12 cellular contexts compared by ENCODE assay signal in the genomic region with DNA sequence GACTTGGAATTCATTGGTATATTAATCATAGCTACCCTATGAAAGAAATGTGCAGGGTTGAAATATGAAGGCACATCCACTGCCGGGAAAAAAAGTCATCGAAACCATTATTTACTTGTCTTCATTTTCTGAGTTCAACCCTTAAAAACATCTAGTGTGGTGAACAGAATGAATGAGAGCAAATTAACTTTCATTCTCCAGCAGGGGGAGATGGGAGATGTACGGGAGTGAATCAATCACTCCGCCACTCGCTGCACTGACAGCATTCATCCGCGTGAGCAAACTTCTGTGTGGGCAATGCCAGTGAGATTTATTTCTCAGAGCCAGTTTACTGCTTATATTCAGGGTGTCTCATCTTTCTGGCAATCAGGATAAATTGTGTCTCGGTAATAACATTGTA.
DNase-seq lines count a peak whose midpoint lies in the region; ATAC-seq and TF ChIP-seq lines count a peak whose summit lies in the region.
"Had no signal": no experiment of that assay in that cellular context is flagged by ENCODE, and none has a peak within 500 bp of the region (broad histone marks: within the 10 kb centered on the region; RNA-seq: fewer than 3 reads in every experiment).

No MANE protein-coding gene starts in this region.

- no peak overlapping the region for H3K4me3 ChIP-seq in suprapubic skin
- H3K4me3 ChIP-seq: ascending aorta had no signal

- no peak overlapping the region for H3K27ac ChIP-seq in C4-2B
- H3K27ac ChIP-seq in suprapubic skin, result no peak overlapping the region
- H3K27ac ChIP-seq: ascending aorta had no signal

- ATAC-seq in HG03378 (IDR thresholded peaks at IDR 0.05; ENCODE audit: unreplicated experiment) (no peak), HG03108 (IDR thresholded peaks at IDR 0.05; ENCODE audit: unreplicated experiment) (no peak)
- ATAC-seq: sciatic nerve had no signal

- TF ChIP-seq CTCF in C4-2B (conservative IDR thresholded peaks at IDR 0.05) (peak; percentile 75), suprapubic skin (IDR thresholded peaks at IDR 0.05) (no peak)

- TF ChIP-seq EP300 in suprapubic skin (IDR thresholded peaks at IDR 0.05), result no peak

- DNase-seq in HT1080 (ENCODE audit: low read depth) (peak; percentile 12), SHP77 treated with DMSO at 0.1 percent for 48 hours (lab: John Stamatoyannopoulos, UW) (peak; percentile 60), kidney glomerular epithelial cell (lab: John Stamatoyannopoulos, UW) (peak; percentile 65), suprapubic skin (ENCODE audit: low spot score in 2 of 2) (no peak)
- DNase-seq in effector CD8-positive, alpha-beta T cell (lab: John Stamatoyannopoulos, UW), result no peak
- DNase-seq: CD4-positive, alpha-beta memory T cell; NCI-H2081 treated with DMSO at 0.1 percent for 48 hours had no signal

- H3K36me3 ChIP-seq in suprapubic skin, result no peaks in the 10 kb centered on the region
- H3K36me3 ChIP-seq: ascending aorta had no signal

- TF ChIP-seq POLR2A in suprapubic skin (IDR thresholded peaks at IDR 0.05), result no peak

- H3K4me1 ChIP-seq in suprapubic skin, result no peaks in the 10 kb centered on the region
- H3K4me1 ChIP-seq: ascending aorta had no signal

- no peaks in the 10 kb centered on the region for H3K27me3 ChIP-seq in suprapubic skin
- H3K27me3 ChIP-seq: ascending aorta had no signal

- WGBS in suprapubic skin, result 54% methylated on average over 8 of the region's 8 CpGs

- no peaks in the 10 kb centered on the region for H3K9me3 ChIP-seq in suprapubic skin
- H3K9me3 ChIP-seq: ascending aorta had no signal

Comparison
In these comparisons a context has a peak if more than half of its experiments do, and no peak if none do; other contexts are left out.
1. DNase-seq: peak in HT1080 (single experiment), SHP77 treated with DMSO at 0.1 percent for 48 hours (single experiment) and kidney glomerular epithelial cell (single experiment); none in suprapubic skin (0 of 2) and effector CD8-positive, alpha-beta T cell (single experiment).